In the genomic region with DNA sequence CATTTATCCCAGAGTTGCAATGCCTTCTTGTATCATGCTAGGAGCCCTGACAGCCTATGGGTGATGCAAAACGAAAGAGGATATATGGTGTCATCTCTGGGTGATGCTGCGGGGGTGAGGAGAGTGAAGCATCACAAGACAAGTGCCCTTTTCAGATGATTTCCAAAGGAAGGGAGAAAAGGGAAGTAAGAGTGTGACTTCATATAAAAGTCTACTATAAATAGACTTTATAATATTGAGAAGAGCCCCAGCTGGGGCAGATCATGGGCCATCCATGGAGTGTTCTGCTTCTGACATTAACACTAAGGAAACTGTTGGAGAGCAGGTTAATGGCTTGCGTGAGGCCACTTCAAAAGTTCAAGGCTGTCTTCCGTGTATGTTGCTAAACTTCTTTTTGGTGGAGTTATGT, we compare ENCODE assay signal across 8 cellular contexts. TPM values are rescaled to one million over a fixed set of nuclear protein-coding genes. Genes with fewer than 3 reads are reported as not detected.
A peak's percentile ranks its signal among the peaks of the same experiment; 100 is the strongest.
DNase-seq lines count a peak whose midpoint lies in the region; ATAC-seq and TF ChIP-seq lines count a peak whose summit lies in the region.

No MANE protein-coding gene starts in this region.

- DNase-seq in CD4-positive, CD25-positive, alpha-beta regulatory T cell = peak in 1 of 3 donors; percentile 54
- DNase-seq in activated T-helper 2 cell treated with anti-CD3 and anti-CD28 coated beads, Interferon-gamma antibody, Interleukin-2, Interleukin-4, amounts not matched to agents 10 μg/mL and 5 μg/mL and 100 μg/mL, durations not matched to agents 14 hours and 24 hours and 36 hours (ENCODE audit: low spot score) = no peak
- DNase-seq in transverse colon (peak; percentile 24), glutamatergic neuron (no peak), HAP-1 (ENCODE audit: low spot score in 2 of 2) (no peak), MG63 (no peak)

- TF ChIP-seq POLR2A in transverse colon (IDR thresholded peaks at IDR 0.05) = no peak

- H3K27ac Mint-ChIP-seq in CD4-positive, CD25-positive, alpha-beta regulatory T cell = peak overlapping the region; percentile 73 to 95 (median 78)
- H3K27ac Mint-ChIP-seq in activated T-helper 2 cell treated with anti-CD3 and anti-CD28 coated beads, Interferon-gamma antibody, Interleukin-2, Interleukin-4, amounts not matched to agents 10 μg/mL and 5 μg/mL and 100 μg/mL, durations not matched to agents 14 hours and 24 hours and 36 hours = peak overlapping the region; percentile 83
- H3K27ac Mint-ChIP-seq in glutamatergic neuron (ENCODE audit: unreplicated experiment) = no peak overlapping the region

- no peaks in the 10 kb centered on the region for H3K36me3 ChIP-seq in CD4-positive, CD25-positive, alpha-beta regulatory T cell (ENCODE audit: control insufficient read depth, insufficient read depth, low read length)
- no peaks in the 10 kb centered on the region for H3K36me3 ChIP-seq in transverse colon
- no peaks in the 10 kb centered on the region for H3K36me3 ChIP-seq in HAP-1 (replicated peaks)
- H3K36me3 ChIP-seq in MG63 = no peaks in the 10 kb centered on the region

- H3K27ac ChIP-seq in CD4-positive, CD25-positive, alpha-beta regulatory T cell (ENCODE audit: insufficient read depth, low read length, poor library complexity, severe bottlenecking) = peak overlapping the region; percentile 24
- no peak overlapping the region for H3K27ac ChIP-seq in transverse colon

- H3K9me3 Mint-ChIP-seq in CD4-positive, CD25-positive, alpha-beta regulatory T cell = no peaks in the 10 kb centered on the region
- no peaks in the 10 kb centered on the region for H3K9me3 Mint-ChIP-seq in activated T-helper 2 cell treated with anti-CD3 and anti-CD28 coated beads, Interferon-gamma antibody, Interleukin-2, Interleukin-4, amounts not matched to agents 10 μg/mL and 5 μg/mL and 100 μg/mL, durations not matched to agents 14 hours and 24 hours and 36 hours
- H3K9me3 Mint-ChIP-seq in glutamatergic neuron (ENCODE audit: unreplicated experiment) = peaks cover 2% of the 10 kb centered on the region

- peak overlapping the region; percentile 74 for H3K4me3 ChIP-seq in CD4-positive, CD25-positive, alpha-beta regulatory T cell (ENCODE audit: low read depth, low read length)
- H3K4me3 ChIP-seq in transverse colon (no peak overlapping the region), HAP-1 (no peak overlapping the region), MG63 (no peak overlapping the region)

- TF ChIP-seq CTCF in transverse colon (IDR thresholded peaks at IDR 0.05) (no peak), glutamatergic neuron (IDR thresholded peaks at IDR 0.05; ENCODE audit: partially characterized antibody, unreplicated experiment) (no peak)

- no peaks in the 10 kb centered on the region for H3K27me3 ChIP-seq in CD4-positive, CD25-positive, alpha-beta regulatory T cell (ENCODE audit: control insufficient read depth, insufficient read depth, low read length)
- H3K27me3 ChIP-seq in transverse colon (no peaks in the 10 kb centered on the region), HAP-1 (ENCODE audit: low read depth) (no peaks in the 10 kb centered on the region), MG63 (no peaks in the 10 kb centered on the region)

- no peak for TF ChIP-seq EP300 in transverse colon (IDR thresholded peaks at IDR 0.05; ENCODE audit: low read depth)

- H3K27me3 Mint-ChIP-seq in CD4-positive, CD25-positive, alpha-beta regulatory T cell = peaks cover 6% of the 10 kb centered on the region
- H3K27me3 Mint-ChIP-seq in activated T-helper 2 cell treated with anti-CD3 and anti-CD28 coated beads, Interferon-gamma antibody, Interleukin-2, Interleukin-4, amounts not matched to agents 10 μg/mL and 5 μg/mL and 100 μg/mL, durations not matched to agents 14 hours and 24 hours and 36 hours (ENCODE audit: low read depth) = no peaks in the 10 kb centered on the region
- peaks cover 7% of the 10 kb centered on the region for H3K27me3 Mint-ChIP-seq in glutamatergic neuron (ENCODE audit: unreplicated experiment)

- peaks cover 9% of the 10 kb centered on the region for H3K36me3 Mint-ChIP-seq in CD4-positive, CD25-positive, alpha-beta regulatory T cell
- peaks cover 77% of the 10 kb centered on the region for H3K36me3 Mint-ChIP-seq in activated T-helper 2 cell treated with anti-CD3 and anti-CD28 coated beads, Interferon-gamma antibody, Interleukin-2, Interleukin-4, amounts not matched to agents 10 μg/mL and 5 μg/mL and 100 μg/mL, durations not matched to agents 14 hours and 24 hours and 36 hours (ENCODE audit: low read depth)
- no peaks in the 10 kb centered on the region for H3K36me3 Mint-ChIP-seq in glutamatergic neuron (ENCODE audit: unreplicated experiment)

- peaks cover 32 to 75% (median 68%) of the 10 kb centered on the region in 4 donors for H3K4me1 Mint-ChIP-seq in CD4-positive, CD25-positive, alpha-beta regulatory T cell
- peaks cover 70% of the 10 kb centered on the region for H3K4me1 Mint-ChIP-seq in activated T-helper 2 cell treated with anti-CD3 and anti-CD28 coated beads, Interferon-gamma antibody, Interleukin-2, Interleukin-4, amounts not matched to agents 10 μg/mL and 5 μg/mL and 100 μg/mL, durations not matched to agents 14 hours and 24 hours and 36 hours (ENCODE audit: low read depth)
- no peaks in the 10 kb centered on the region for H3K4me1 Mint-ChIP-seq in glutamatergic neuron (ENCODE audit: low read depth, unreplicated experiment)

- ATAC-seq in CD4-positive, CD25-positive, alpha-beta regulatory T cell (ENCODE audit: low read depth in 2 of 2) = peak in 1 of 2 donors; percentile 18
- ATAC-seq in GM19351 (IDR thresholded peaks at IDR 0.05; ENCODE audit: unreplicated experiment) (peak; percentile 73), HG03354 (IDR thresholded peaks at IDR 0.05; ENCODE audit: poor library complexity, severe bottlenecking, unreplicated experiment) (peak; percentile 64)

- H3K4me3 Mint-ChIP-seq in CD4-positive, CD25-positive, alpha-beta regulatory T cell = peak overlapping the region; percentile 27 to 79 (median 60)
- H3K4me3 Mint-ChIP-seq in activated T-helper 2 cell treated with anti-CD3 and anti-CD28 coated beads, Interferon-gamma antibody, Interleukin-2, Interleukin-4, amounts not matched to agents 10 μg/mL and 5 μg/mL and 100 μg/mL, durations not matched to agents 14 hours and 24 hours and 36 hours (ENCODE audit: low read depth) = peak overlapping the region; percentile 97
- H3K4me3 Mint-ChIP-seq in glutamatergic neuron (ENCODE audit: unreplicated experiment) = no peak overlapping the region

- H3K9me3 ChIP-seq in CD4-positive, CD25-positive, alpha-beta regulatory T cell (ENCODE audit: control insufficient read depth in 2 of 2, low read length in 2 of 2) = no peaks in the 10 kb centered on the region
- H3K9me3 ChIP-seq in transverse colon (no peaks in the 10 kb centered on the region), HAP-1 (no peaks in the 10 kb centered on the region), MG63 (no peaks in the 10 kb centered on the region)

- H3K4me1 ChIP-seq in CD4-positive, CD25-positive, alpha-beta regulatory T cell (ENCODE audit: control insufficient read depth, insufficient read depth, low read length, poor library complexity, severe bottlenecking) = peaks cover 41% of the 10 kb centered on the region
- H3K4me1 ChIP-seq in transverse colon (peaks cover 0 to 17% (median 13%) of the 10 kb centered on the region in 4 donors), HAP-1 (no peaks in the 10 kb centered on the region)

- in situ Hi-C loops in transverse colon (cut with MboI; ENCODE audit: low pct_ligation_motif_present in 1 of 4, low pct_unique_long_range_greater_than_20kb in 1 of 4, low sequenced_read_pairs in 3 of 4) = no loop called here
- in situ Hi-C loops in HAP-1 (cut with MboI; ENCODE audit: low sequenced_read_pairs) = no loop called here

- WGBS in transverse colon (ENCODE audit: low coverage in 1 of 2), 2 donors = 71 to 87% methylated on average over 3 to 4 of the region's 4 CpGs

- intact Hi-C loops in activated T-helper 2 cell treated with anti-CD3 and anti-CD28 coated beads, Interferon-gamma antibody, Interleukin-2, Interleukin-4, amounts not matched to agents 10 μg/mL and 5 μg/mL and 100 μg/mL, durations not matched to agents 14 hours and 24 hours and 36 hours (cut with micrococcal nuclease) = loop anchor here (10.0 kb wide), 1 partner anchor 1123 kb away; the partner anchor contains the start of gene JARID2
- intact Hi-C loops in transverse colon (cut with DNase I; ENCODE audit: low total_unique reads) = no loop called here

RNA-seq across cellular contexts. Expression of gene CD83, which starts 4.4 kb away (rescaled TPM):
- 76.8 TPM for total RNA-seq in CD4-positive, CD25-positive, alpha-beta regulatory T cell
- polyA plus RNA-seq in CD4-positive, CD25-positive, alpha-beta regulatory T cell = 1 to 10 TPM; 2.4 to 5.6 (median 4.2) TPM
- 145 and 150 TPM in 2 replicates for total RNA-seq in activated T-helper 2 cell treated with anti-CD3 and anti-CD28 coated beads, Interferon-gamma antibody, Interleukin-2, Interleukin-4, amounts not matched to agents 10 μg/mL and 5 μg/mL and 100 μg/mL, durations not matched to agents 14 hours and 24 hours and 36 hours
- total RNA-seq in transverse colon (1 to 10 TPM in 3 of 4 donors, under 1 TPM in 1; 0.82 to 4.8 (median 2.1) TPM), glutamatergic neuron (ENCODE audit: unreplicated experiment) (0.34 TPM)
- 0.89 and 2.2 TPM in 2 replicates for total RNA-seq in MG63 (2014; rRNA removed; shearing (Covaris generic); ENCODE audit: low replicate concordance)

Comparison
In these comparisons a context has a peak if more than half of its experiments do, and no peak if none do; other contexts are left out.
1. RNA of gene CD83, which starts 4.4 kb away (total RNA-seq): 145 to 150 TPM in activated T-helper 2 cell treated with anti-CD3 and anti-CD28 coated beads, Interferon-gamma antibody, Interleukin-2, Interleukin-4, amounts not matched to agents 10 μg/mL and 5 μg/mL and 100 μg/mL, durations not matched to agents 14 hours and 24 hours and 36 hours and 76.8 TPM in CD4-positive, CD25-positive, alpha-beta regulatory T cell (single experiment); 0.82 to 4.8 TPM in transverse colon, 0.89 to 2.2 TPM in MG63 and 0.34 TPM in glutamatergic neuron (single experiment); every median in the first group is over 10 times any median in the second.